In the genomic region with DNA sequence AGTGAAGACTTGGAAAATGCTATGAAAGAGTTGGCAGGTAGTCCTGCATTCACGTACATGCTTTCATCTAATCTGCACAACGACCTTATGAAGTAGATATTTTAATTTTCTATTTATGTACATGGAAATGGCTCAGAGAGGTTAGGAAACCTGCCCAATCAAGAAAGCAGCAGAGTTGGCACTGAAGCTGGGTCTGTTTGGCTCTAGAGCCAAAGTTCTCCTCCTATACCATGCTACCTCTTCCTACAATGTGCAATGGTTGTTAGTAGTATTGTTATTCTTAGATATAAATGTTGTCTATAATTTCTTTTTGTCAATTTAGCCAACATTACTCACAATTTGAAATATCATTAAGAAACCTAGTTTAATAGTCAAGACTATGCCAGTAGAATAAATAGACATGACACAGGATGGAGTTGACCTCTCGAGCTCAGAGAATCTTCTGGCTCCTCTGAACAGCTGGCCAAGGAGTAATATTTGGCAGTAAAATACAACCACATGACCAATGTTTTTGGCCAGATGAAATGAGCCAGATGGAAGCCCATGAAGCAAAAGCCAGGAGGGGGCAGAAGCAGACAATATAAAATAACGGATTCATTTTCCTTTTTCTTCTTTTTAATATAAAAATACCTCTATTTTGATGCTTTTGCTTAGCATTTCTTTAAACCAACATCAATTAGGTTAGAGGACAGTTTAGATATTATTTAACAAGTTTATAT, we compare ENCODE assay signal across 15 cellular contexts.
DNase-seq lines count a peak whose midpoint lies in the region; ATAC-seq, FAIRE-seq and TF ChIP-seq lines count a peak whose summit lies in the region.
"Had no signal": no experiment of that assay in that cellular context is flagged by ENCODE, and none has a peak within 500 bp of the region (broad histone marks: within the 10 kb centered on the region; RNA-seq: fewer than 3 reads in every experiment).

No MANE protein-coding gene starts in this region.

- no peaks in the 10 kb centered on the region for H3F3A ChIP-seq in SK-N-SH (replicated peaks; ENCODE audit: insufficient read depth)

- TF ChIP-seq EP300 in SK-N-SH (IDR thresholded peaks at IDR 0.05; ENCODE audit: borderline replicate concordance in 1 of 2, low read depth in 1 of 2, low read length in 1 of 2): no peak

- no peaks in the 10 kb centered on the region for H3K79me2 ChIP-seq in SK-N-SH (ENCODE audit: insufficient read depth)

- intact Hi-C loops in Right ventricle myocardium inferior (cut with DNase I): loop anchor here (5.0 to 10.0 kb wide), 3 partner anchors 76 to 316 kb away; no protein-coding TSS in a partner anchor
- intact Hi-C loops in cardiac septum (cut with DNase I): no loop called here

- H3K4me1 Mint-ChIP-seq in nephron: peaks cover 56% of the 10 kb centered on the region
- H3K4me1 Mint-ChIP-seq: naive thymus-derived CD8-positive, alpha-beta T cell had no signal

- H3K9ac ChIP-seq in SK-N-SH: no peak overlapping the region

- H3K4me3 Mint-ChIP-seq in nephron: no peak overlapping the region
- H3K4me3 Mint-ChIP-seq: naive thymus-derived CD8-positive, alpha-beta T cell; stimulated activated naive CD8-positive, alpha-beta T cell treated with anti-CD3 and anti-CD28 coated beads, Interleukin-15, Interleukin-2, amounts not matched to agents 100 ng/mL and 50 ng/mL, for 24 hours had no signal

- H3K27ac Mint-ChIP-seq in nephron: peak overlapping the region; percentile 13 to 87 (median 46)
- H3K27ac Mint-ChIP-seq: naive thymus-derived CD8-positive, alpha-beta T cell; stimulated activated naive CD8-positive, alpha-beta T cell treated with anti-CD3 and anti-CD28 coated beads, Interleukin-15, Interleukin-2, amounts not matched to agents 100 ng/mL and 50 ng/mL, for 24 hours had no signal

- H4K20me1 ChIP-seq in SK-N-SH (ENCODE audit: insufficient read depth): no peaks in the 10 kb centered on the region

- H3K36me3 ChIP-seq in SK-N-SH (replicated peaks in 1 of 2; ENCODE audit: control insufficient read depth in 1 of 2, insufficient read depth in 2 of 2, low read length in 1 of 2): no peaks in the 10 kb centered on the region

- no peaks in the 10 kb centered on the region for H3K9me2 ChIP-seq in SK-N-SH

- TF ChIP-seq RAD21 in SK-N-SH (IDR thresholded peaks at IDR 0.05; ENCODE audit: low read length): no peak

- H3K36me3 Mint-ChIP-seq in nephron (ENCODE audit: low read depth): no peaks in the 10 kb centered on the region
- H3K36me3 Mint-ChIP-seq: naive thymus-derived CD8-positive, alpha-beta T cell had no signal

- H3K4me2 ChIP-seq in SK-N-SH: no peak overlapping the region

- FAIRE-seq in RCC 7860 (lab: Jason Lieb, UNC): no peak
- FAIRE-seq: GM12878 had no signal

- H2AFZ ChIP-seq in SK-N-SH (ENCODE audit: low read depth): no peak overlapping the region

- H3K9me3 Mint-ChIP-seq in nephron: no peaks in the 10 kb centered on the region
- H3K9me3 Mint-ChIP-seq: naive thymus-derived CD8-positive, alpha-beta T cell; stimulated activated naive CD8-positive, alpha-beta T cell treated with anti-CD3 and anti-CD28 coated beads, Interleukin-15, Interleukin-2, amounts not matched to agents 100 ng/mL and 50 ng/mL, for 24 hours had no signal

- ATAC-seq in Right ventricle myocardium inferior: peak; percentile 91
- no peak for ATAC-seq in GM18909 (IDR thresholded peaks at IDR 0.05; ENCODE audit: poor library complexity, unreplicated experiment)
- ATAC-seq: GM12878; naive thymus-derived CD8-positive, alpha-beta T cell had no signal

- no peaks in the 10 kb centered on the region for H3K9me3 ChIP-seq in SK-N-SH

- DNase-seq in Right ventricle myocardium inferior (ENCODE audit: missing footprints) (no peak), cardiac septum (ENCODE audit: low spot score) (no peak), fibroblast of the conjunctiva (ENCODE audit: low read depth) (peak; percentile 17), RCC 7860 (ENCODE audit: low spot score) (no peak), SK-N-SH (no peak), NCI-H1105 (lab: John Stamatoyannopoulos, UW) (no peak)
- DNase-seq: activated CD4-positive, alpha-beta T cell treated with anti-CD3 and anti-CD28 coated beads for 4 hours; cortex of kidney; naive thymus-derived CD8-positive, alpha-beta T cell; NCI-H510A; stimulated activated CD4-positive, alpha-beta T cell treated with anti-CD3 and anti-CD28 coated beads, Interleukin-2, amount 100 ng/mL, for 48 hours had no signal

- CTCF ChIA-PET in SK-N-SH (lab: Yijun Ruan, JAX): interaction anchor here (0.8 to 9.6 kb wide), 6 partner anchors 9 to 162 kb away, joined by 3 to 95 read pairs (median 4); no protein-coding TSS in a partner anchor

- no peak overlapping the region for H3K4me3 ChIP-seq in SK-N-SH (ENCODE audit: low read depth in 2 of 2, low read length in 1 of 2)
- H3K4me3 ChIP-seq: GM12878 had no signal

- H3K27me3 ChIP-seq in SK-N-SH (ENCODE audit: insufficient read depth): no peaks in the 10 kb centered on the region

- POLR2A ChIA-PET in SK-N-SH (lab: Yijun Ruan, JAX): no interaction called here

- H3K27ac ChIP-seq in SK-N-SH (ENCODE audit: low read depth in 2 of 2, low read length in 1 of 2): no peak overlapping the region

- TF ChIP-seq CTCF in nephron (IDR thresholded peaks at IDR 0.05; ENCODE audit: unreplicated experiment in 3 of 3) (peak in 1 of 3 experiments; percentile 16), SK-N-SH (IDR thresholded peaks at IDR 0.05) (no peak)

- H3K27me3 Mint-ChIP-seq in nephron (ENCODE audit: low read depth): no peaks in the 10 kb centered on the region

- WGBS in SK-N-SH (ENCODE audit: low lambda C conversion rate): 70% methylated on average over 4 of the region's 4 CpGs

- H3K4me1 ChIP-seq in SK-N-SH (ENCODE audit: control insufficient read depth in 1 of 2, insufficient read depth in 2 of 2, low read depth in 1 of 2, low read length in 1 of 2): peaks cover 0 to 2% of the 10 kb centered on the region in 2 experiments; a peak in 2 of 4 replicates

TF ChIP-seq in SK-N-SH, 30 proteins besides CTCF, POLR2A, EP300 and RAD21:
- TF ChIP-seq TCF12 (IDR thresholded peaks at IDR 0.05) (no peak), RXRA (IDR thresholded peaks at IDR 0.05; ENCODE audit: borderline replicate concordance, low read depth) (no peak), MEF2A (IDR thresholded peaks at IDR 0.05; ENCODE audit: borderline replicate concordance, low read depth) (no peak), FOXJ3 (CRISPR knock-in tag; IDR thresholded peaks at IDR 0.05) (no peak), SMC3 (IDR thresholded peaks at IDR 0.05; ENCODE audit: low read depth, low read length) (no peak), FOXM1 (IDR thresholded peaks at IDR 0.05; ENCODE audit: low read depth) (no peak), GATA2 (CRISPR knock-in tag; IDR thresholded peaks at IDR 0.05) (no peak), TAF1 (IDR thresholded peaks at IDR 0.05; ENCODE audit: borderline replicate concordance, low read depth, low read length) (no peak), POLR2AphosphoS5 (IDR thresholded peaks at IDR 0.05; ENCODE audit: low read depth, low read length) (no peak), CHD2 (IDR thresholded peaks at IDR 0.05; ENCODE audit: low read length, partially characterized antibody) (no peak)
- TF ChIP-seq, protein P1, sequence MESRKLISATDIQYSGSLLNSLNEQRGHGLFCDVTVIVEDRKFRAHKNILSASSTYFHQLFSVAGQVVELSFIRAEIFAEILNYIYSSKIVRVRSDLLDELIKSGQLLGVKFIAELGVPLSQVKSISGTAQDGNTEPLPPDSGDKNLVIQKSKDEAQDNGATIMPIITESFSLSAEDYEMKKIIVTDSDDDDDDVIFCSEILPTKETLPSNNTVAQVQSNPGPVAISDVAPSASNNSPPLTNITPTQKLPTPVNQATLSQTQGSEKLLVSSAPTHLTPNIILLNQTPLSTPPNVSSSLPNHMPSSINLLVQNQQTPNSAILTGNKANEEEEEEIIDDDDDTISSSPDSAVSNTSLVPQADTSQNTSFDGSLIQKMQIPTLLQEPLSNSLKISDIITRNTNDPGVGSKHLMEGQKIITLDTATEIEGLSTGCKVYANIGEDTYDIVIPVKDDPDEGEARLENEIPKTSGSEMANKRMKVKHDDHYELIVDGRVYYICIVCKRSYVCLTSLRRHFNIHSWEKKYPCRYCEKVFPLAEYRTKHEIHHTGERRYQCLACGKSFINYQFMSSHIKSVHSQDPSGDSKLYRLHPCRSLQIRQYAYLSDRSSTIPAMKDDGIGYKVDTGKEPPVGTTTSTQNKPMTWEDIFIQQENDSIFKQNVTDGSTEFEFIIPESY (IDR thresholded peaks at IDR 0.05; ENCODE audit: borderline replicate concordance, low read depth): no peak
TF ChIP-seq in SK-N-SH: peak in this region for 0.
